ENCODE assay signal across 1 cellular context in genomic region chr6:144578385-144579350, GRCh38.
TF ChIP-seq lines count a peak whose summit lies in the region.

No MANE protein-coding gene starts in this region.

TF ChIP-seq in HepG2, 621 proteins besides CTCF, POLR2A, EP300 and RAD21 (continued from another document and continues in another):
- TF ChIP-seq TERF1 (CRISPR knock-in tag; IDR thresholded peaks at IDR 0.05) (no peak), ZNF446 (CRISPR knock-in tag; IDR thresholded peaks at IDR 0.05) (no peak), SMAD9 (CRISPR knock-in tag; IDR thresholded peaks at IDR 0.05) (no peak), CBX5 (CRISPR knock-in tag; IDR thresholded peaks at IDR 0.05; ENCODE audit: borderline replicate concordance) (peak; percentile 77; the same call in 1 of the 2 replicates), FOXJ3 (CRISPR knock-in tag; IDR thresholded peaks at IDR 0.05; ENCODE audit: borderline replicate concordance) (peak; percentile 80; the same call in 1 of the 2 replicates), ZHX2 (IDR thresholded peaks at IDR 0.05; ENCODE audit: low read depth) (no peak), ZHX2 (CRISPR knock-in tag; IDR thresholded peaks at IDR 0.05; ENCODE audit: borderline replicate concordance) (no peak), YY1 (IDR thresholded peaks at IDR 0.05; ENCODE audit: insufficient read depth, insufficient replicate concordance, low read depth, low read length) (no peak), NR1H2 (CRISPR knock-in tag; IDR thresholded peaks at IDR 0.05; ENCODE audit: borderline replicate concordance, low read depth) (no peak), ZNF414 (CRISPR knock-in tag; IDR thresholded peaks at IDR 0.05) (no peak), SNRNP70 (IDR thresholded peaks at IDR 0.05; ENCODE audit: low read depth, low read length) (no peak), NFIC (IDR thresholded peaks at IDR 0.05; ENCODE audit: low read length) (peak; percentile 82; the same call in 1 of the 2 replicates), SMYD3 (CRISPR knock-in tag; IDR thresholded peaks at IDR 0.05) (0 out of 2 replicates have a peak, but pooled peaks have one; percentile 84), HOXA7 (CRISPR knock-in tag; IDR thresholded peaks at IDR 0.05) (no peak), BCL3 (CRISPR knock-in tag; IDR thresholded peaks at IDR 0.05) (no peak), GABPA (IDR thresholded peaks at IDR 0.05; ENCODE audit: low read depth, low read length) (no peak), GABPA (CRISPR knock-in tag; IDR thresholded peaks at IDR 0.05; ENCODE audit: low read depth) (no peak), RORA (CRISPR knock-in tag; IDR thresholded peaks at IDR 0.05) (no peak), MIER3 (CRISPR knock-in tag; IDR thresholded peaks at IDR 0.05; ENCODE audit: borderline replicate concordance) (no peak; the same call in 1 of the 2 replicates), TRIM24 (CRISPR knock-in tag; IDR thresholded peaks at IDR 0.05) (peak; percentile 82), ZBTB14 (CRISPR knock-in tag; IDR thresholded peaks at IDR 0.05) (no peak), GLI4 (CRISPR knock-in tag; IDR thresholded peaks at IDR 0.05; ENCODE audit: borderline replicate concordance) (no peak), NFKB2 (CRISPR knock-in tag; IDR thresholded peaks at IDR 0.05; ENCODE audit: borderline replicate concordance) (no peak), RAD51 (IDR thresholded peaks at IDR 0.05; ENCODE audit: borderline replicate concordance) (peak; percentile 35; the same call in 1 of the 2 replicates), ZNF549 (CRISPR knock-in tag; IDR thresholded peaks at IDR 0.05) (no peak), ZNF83 (CRISPR knock-in tag; IDR thresholded peaks at IDR 0.05; ENCODE audit: borderline replicate concordance) (no peak), PRDM10 (CRISPR knock-in tag; IDR thresholded peaks at IDR 0.05; ENCODE audit: low read depth) (no peak), ZNF138 (CRISPR knock-in tag; IDR thresholded peaks at IDR 0.05; ENCODE audit: low read depth) (no peak), KDM4B (CRISPR knock-in tag; IDR thresholded peaks at IDR 0.05) (no peak), ZNF251 (CRISPR knock-in tag; IDR thresholded peaks at IDR 0.05) (no peak), HMGXB4 (CRISPR knock-in tag; IDR thresholded peaks at IDR 0.05; ENCODE audit: borderline replicate concordance in 1 of 2, low read depth in 1 of 2) (no peak; a peak in 2 of 4 replicates), ZNF841 (CRISPR knock-in tag; IDR thresholded peaks at IDR 0.05; ENCODE audit: borderline replicate concordance) (no peak), NFAT5 (CRISPR knock-in tag; IDR thresholded peaks at IDR 0.05) (no peak), MYNN (CRISPR knock-in tag; IDR thresholded peaks at IDR 0.05; ENCODE audit: low read depth) (no peak), BORCS8-MEF2B (CRISPR knock-in tag; IDR thresholded peaks at IDR 0.05) (peak; percentile 55; the same call in 1 of the 2 replicates), ZNF264 (CRISPR knock-in tag; IDR thresholded peaks at IDR 0.05) (peak; percentile 92; the same call in 1 of the 2 replicates), ZNF672 (CRISPR knock-in tag; IDR thresholded peaks at IDR 0.05) (no peak), SMC3 (IDR thresholded peaks at IDR 0.05; ENCODE audit: low read length) (0 out of 2 replicates have a peak, but pooled peaks have one; percentile 31), MBNL3 (CRISPR knock-in tag; conservative IDR thresholded peaks at IDR 0.05) (no peak), CHD2 (IDR thresholded peaks at IDR 0.05; ENCODE audit: low read depth, low read length) (no peak), ZNF230 (CRISPR knock-in tag; IDR thresholded peaks at IDR 0.05) (no peak)
